13 cellular contexts compared by ENCODE assay signal in genomic region chr10:61136151-61136550, GRCh38.
DNase-seq lines count a peak whose midpoint lies in the region; ATAC-seq and TF ChIP-seq lines count a peak whose summit lies in the region.
"Had no signal": no experiment of that assay in that cellular context is flagged by ENCODE, and none has a peak within 500 bp of the region (broad histone marks: within the 10 kb centered on the region; RNA-seq: fewer than 3 reads in every experiment).

No MANE protein-coding gene starts in this region.

- no peak overlapping the region for H4K91ac ChIP-seq in neuronal stem cell (ENCODE audit: low read depth, low read length, poor library complexity)

- H4K8ac ChIP-seq in neuronal stem cell (ENCODE audit: low read depth, low read length): no peak overlapping the region

- H3K9ac ChIP-seq in PC-3 (ENCODE audit: low read length) (no peak overlapping the region), neuronal stem cell (ENCODE audit: low read depth, low read length, poor library complexity) (no peak overlapping the region)

- H2BK15ac ChIP-seq in neuronal stem cell (ENCODE audit: low read length): no peak overlapping the region

- H3K23ac ChIP-seq in neuronal stem cell (ENCODE audit: low read depth, low read length, poor library complexity): no peak overlapping the region

- no peak overlapping the region for H2BK5ac ChIP-seq in neuronal stem cell (ENCODE audit: low read length)

- H2AK5ac ChIP-seq in neuronal stem cell (ENCODE audit: low read depth, low read length): no peak overlapping the region

- DNase-seq in DMS 273 (lab: John Stamatoyannopoulos, UW; ENCODE audit: unreplicated experiment): peak; percentile 8
- DNase-seq in DMS 273 treated with DMSO at 0.1 percent for 48 hours (lab: John Stamatoyannopoulos, UW): no peak
- DNase-seq in PC-3: peak; percentile 59
- peak; percentile 10 to 11 for DNase-seq in foreskin keratinocyte
- no peak for DNase-seq in nephron progenitor cell
- DNase-seq in neuronal stem cell (ENCODE audit: low spot score): no peak
- DNase-seq: activated CD4-positive, alpha-beta T cell treated with anti-CD3 and anti-CD28 coated beads, Interleukin-2, amount 10 ng/mL, durations not matched to agents 7 days and 5 days; small intestine had no signal

- H3K36me3 Mint-ChIP-seq in stimulated activated memory B cell treated with anti-CD40 and anti-IgM and Interleukin-4, amounts not matched to agents 10 μg/mL and 1 μg/mL and 100 μg/mL, for 72 hours: no peaks in the 10 kb centered on the region
- no peaks in the 10 kb centered on the region for H3K36me3 Mint-ChIP-seq in nephron progenitor cell (ENCODE audit: low read depth)

- peaks cover 47% of the 10 kb centered on the region for H3K4me1 Mint-ChIP-seq in stimulated activated memory B cell treated with anti-CD40 and anti-IgM and Interleukin-4, amounts not matched to agents 10 μg/mL and 1 μg/mL and 100 μg/mL, for 72 hours
- peaks cover 9% of the 10 kb centered on the region for H3K4me1 Mint-ChIP-seq in nephron progenitor cell
- H3K4me1 Mint-ChIP-seq: activated CD4-positive, alpha-beta T cell treated with anti-CD3 and anti-CD28 coated beads, Interleukin-2, amount 10 ng/mL, durations not matched to agents 7 days and 5 days had no signal

- no peak overlapping the region for H3K4me3 ChIP-seq in PC-3 (ENCODE audit: low read length)
- no peak overlapping the region for H3K4me3 ChIP-seq in neuronal stem cell (ENCODE audit: low read length in 2 of 2)
- H3K4me3 ChIP-seq: tibial nerve had no signal

- H3K9me3 ChIP-seq in PC-3 (ENCODE audit: low read length): no peaks in the 10 kb centered on the region
- peaks cover 0 to 3% of the 10 kb centered on the region in 2 donors for H3K9me3 ChIP-seq in neuronal stem cell (replicated peaks in 1 of 2; ENCODE audit: control insufficient read depth in 2 of 2, insufficient read depth in 1 of 2, low read depth in 1 of 2, low read length in 2 of 2)

- no peaks in the 10 kb centered on the region for H3K27me3 ChIP-seq in PC-3 (ENCODE audit: low read length)
- no peaks in the 10 kb centered on the region for H3K27me3 ChIP-seq in foreskin keratinocyte
- no peaks in the 10 kb centered on the region for H3K27me3 ChIP-seq in neuronal stem cell (ENCODE audit: control insufficient read depth in 3 of 3, insufficient read depth in 3 of 3, low read depth in 1 of 3, low read length in 3 of 3)
- H3K27me3 ChIP-seq: tibial nerve had no signal

- H3K9me2 ChIP-seq in PC-3 (replicated peaks; ENCODE audit: low read length): no peaks in the 10 kb centered on the region

- no peak overlapping the region for H3K18ac ChIP-seq in neuronal stem cell (ENCODE audit: low read length)

- H2BK120ac ChIP-seq in neuronal stem cell (ENCODE audit: low read depth, low read length): no peak overlapping the region

- no peak overlapping the region for H3K14ac ChIP-seq in neuronal stem cell (ENCODE audit: low read length)

- POLR2A ChIA-PET in PC-3 (lab: Charles Lee; ENCODE audit: unreplicated experiment): no interaction called here

- no peak overlapping the region for H2AFZ ChIP-seq in PC-3 (ENCODE audit: low read length)
- H2AFZ ChIP-seq in neuronal stem cell (ENCODE audit: low read length): no peak overlapping the region

- ATAC-seq in PC-3 (peak; percentile 76), foreskin keratinocyte (no peak), GM21723 (IDR thresholded peaks at IDR 0.05; ENCODE audit: unreplicated experiment) (no peak)
- ATAC-seq in stimulated activated memory B cell treated with anti-CD40 and anti-IgM and Interleukin-4, amounts not matched to agents 10 μg/mL and 1 μg/mL and 100 μg/mL, for 72 hours: no peak

- no peak overlapping the region for H3K27ac ChIP-seq in PC-3 (ENCODE audit: low read length)
- no peak overlapping the region for H3K27ac ChIP-seq in foreskin keratinocyte
- H3K27ac ChIP-seq in neuronal stem cell (replicated peaks; ENCODE audit: low read length): no peak overlapping the region
- H3K27ac ChIP-seq: 22Rv1, tibial nerve had no signal

- no peaks in the 10 kb centered on the region for H3K79me2 ChIP-seq in PC-3 (ENCODE audit: low read length)

- no peaks in the 10 kb centered on the region for H3K9me3 Mint-ChIP-seq in stimulated activated memory B cell treated with anti-CD40 and anti-IgM and Interleukin-4, amounts not matched to agents 10 μg/mL and 1 μg/mL and 100 μg/mL, for 72 hours
- peaks cover 9% of the 10 kb centered on the region for H3K9me3 Mint-ChIP-seq in nephron progenitor cell
- H3K9me3 Mint-ChIP-seq: activated CD4-positive, alpha-beta T cell treated with anti-CD3 and anti-CD28 coated beads, Interleukin-2, amount 10 ng/mL, durations not matched to agents 7 days and 5 days; activated T-helper 2 cell treated with anti-CD3 and anti-CD28 coated beads, Interferon-gamma antibody, Interleukin-2, Interleukin-4, amounts not matched to agents 10 μg/mL and 5 μg/mL and 100 μg/mL, durations not matched to agents 14 hours and 24 hours and 36 hours had no signal

- no peak overlapping the region for H3K4me3 Mint-ChIP-seq in stimulated activated memory B cell treated with anti-CD40 and anti-IgM and Interleukin-4, amounts not matched to agents 10 μg/mL and 1 μg/mL and 100 μg/mL, for 72 hours
- no peak overlapping the region for H3K4me3 Mint-ChIP-seq in nephron progenitor cell
- H3K4me3 Mint-ChIP-seq: activated CD4-positive, alpha-beta T cell treated with anti-CD3 and anti-CD28 coated beads, Interleukin-2, amount 10 ng/mL, durations not matched to agents 7 days and 5 days had no signal

- H3K36me3 ChIP-seq in PC-3 (ENCODE audit: low read depth, low read length): no peaks in the 10 kb centered on the region
- H3K36me3 ChIP-seq in neuronal stem cell (replicated peaks in 1 of 2; ENCODE audit: control insufficient read depth in 2 of 2, insufficient read depth in 2 of 2, low read length in 2 of 2): no peaks in the 10 kb centered on the region
- H3K36me3 ChIP-seq: tibial nerve had no signal

- H3K4ac ChIP-seq in neuronal stem cell (ENCODE audit: low read length): no peak overlapping the region

- no TSS peak for BruUV-seq in PC-3 (replicated peaks; lab: Mats Ljungman, UMichigan)

- intact Hi-C loops in PC-3 (cut with micrococcal nuclease): no loop called here

- H3F3A ChIP-seq in PC-3 (ENCODE audit: low read length, unreplicated experiment): no peaks in the 10 kb centered on the region

- CTCF ChIA-PET in PC-3 (lab: Charles Lee): interaction anchor here (0.6 kb wide), 1 partner anchor 56 kb away, joined by 3 read pairs; no protein-coding TSS in a partner anchor

- no CpG with 5 or more reads among the region's 3 CpGs for WGBS in neuronal stem cell (ENCODE audit: extremely low coverage in 2 of 2, insufficient read length in 2 of 2, insufficient replicate concordance in 1 of 2), 2 donors

- TF ChIP-seq CTCF in PC-3 (conservative IDR thresholded peaks at IDR 0.05; ENCODE audit: low read depth, low read length) (no peak), foreskin keratinocyte (conservative IDR thresholded peaks at IDR 0.05) (no peak), nephron progenitor cell (IDR thresholded peaks at IDR 0.05) (no peak)

- H4K20me1 ChIP-seq in PC-3 (ENCODE audit: low read length): no peaks in the 10 kb centered on the region

- no peaks in the 10 kb centered on the region for H3K79me1 ChIP-seq in neuronal stem cell (ENCODE audit: low read depth, low read length)

- no peaks in the 10 kb centered on the region for H3K27me3 Mint-ChIP-seq in stimulated activated memory B cell treated with anti-CD40 and anti-IgM and Interleukin-4, amounts not matched to agents 10 μg/mL and 1 μg/mL and 100 μg/mL, for 72 hours
- H3K27me3 Mint-ChIP-seq in nephron progenitor cell (ENCODE audit: low read depth, poor library complexity): peaks cover 8% of the 10 kb centered on the region

- H3K4me1 ChIP-seq in PC-3 (ENCODE audit: insufficient read depth, low read length) (peaks cover 14% of the 10 kb centered on the region), foreskin keratinocyte (no peaks in the 10 kb centered on the region), neuronal stem cell (ENCODE audit: control insufficient read depth in 2 of 2, insufficient read depth in 1 of 2, low read depth in 1 of 2, low read length in 2 of 2) (peaks cover 0 to 2% of the 10 kb centered on the region in 2 donors)

- H3K4me2 ChIP-seq in PC-3 (ENCODE audit: low read length) (peak overlapping the region; percentile 1; the same call in 1 of the 2 replicates), neuronal stem cell (ENCODE audit: insufficient read depth, low read length, poor library complexity, severe bottlenecking) (no peak overlapping the region)

- peak overlapping the region; percentile 83 for H3K27ac Mint-ChIP-seq in stimulated activated memory B cell treated with anti-CD40 and anti-IgM and Interleukin-4, amounts not matched to agents 10 μg/mL and 1 μg/mL and 100 μg/mL, for 72 hours
- no peak overlapping the region for H3K27ac Mint-ChIP-seq in nephron progenitor cell
- H3K27ac Mint-ChIP-seq: activated CD4-positive, alpha-beta T cell treated with anti-CD3 and anti-CD28 coated beads, Interleukin-2, amount 10 ng/mL, durations not matched to agents 7 days and 5 days; activated T-helper 2 cell treated with anti-CD3 and anti-CD28 coated beads, Interferon-gamma antibody, Interleukin-2, Interleukin-4, amounts not matched to agents 10 μg/mL and 5 μg/mL and 100 μg/mL, durations not matched to agents 14 hours and 24 hours and 36 hours had no signal

- H2BK12ac ChIP-seq in neuronal stem cell (ENCODE audit: low read length): no peak overlapping the region

Comparison
In these comparisons a context has a peak if more than half of its experiments do, and no peak if none do; other contexts are left out.
1. DNase-seq: peak in DMS 273 (single experiment), PC-3 (single experiment) and foreskin keratinocyte (2 of 2); none in DMS 273 treated with DMSO at 0.1 percent for 48 hours (single experiment), nephron progenitor cell (single experiment) and neuronal stem cell (single experiment).